Comparison of ENCODE assay signal across 1 cellular context in the genomic region with DNA sequence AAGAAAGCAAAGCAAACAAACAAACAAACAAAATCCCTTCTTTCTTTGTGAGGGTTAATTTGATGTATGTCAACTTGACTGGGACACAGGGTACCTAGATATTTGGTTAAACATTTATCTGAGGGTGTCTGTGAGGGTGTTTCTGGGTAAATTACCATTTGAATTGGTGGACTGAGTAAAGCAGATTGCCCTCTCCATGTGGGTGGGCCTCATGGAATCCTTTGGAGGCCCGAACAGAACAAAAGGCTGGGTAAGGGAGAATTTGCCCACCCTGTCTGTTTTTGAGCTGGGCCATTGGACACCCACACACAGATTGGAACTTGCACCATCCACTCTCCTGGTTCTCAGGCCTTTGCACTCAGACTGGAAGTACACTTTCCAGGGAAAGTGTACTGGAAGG.
TF ChIP-seq lines count a peak whose summit lies in the region.

No MANE protein-coding gene starts in this region.

TF ChIP-seq in WTC11, 78 proteins besides CTCF, POLR2A, EP300 and RAD21 (continued from another document):
- TF ChIP-seq, protein P1, sequence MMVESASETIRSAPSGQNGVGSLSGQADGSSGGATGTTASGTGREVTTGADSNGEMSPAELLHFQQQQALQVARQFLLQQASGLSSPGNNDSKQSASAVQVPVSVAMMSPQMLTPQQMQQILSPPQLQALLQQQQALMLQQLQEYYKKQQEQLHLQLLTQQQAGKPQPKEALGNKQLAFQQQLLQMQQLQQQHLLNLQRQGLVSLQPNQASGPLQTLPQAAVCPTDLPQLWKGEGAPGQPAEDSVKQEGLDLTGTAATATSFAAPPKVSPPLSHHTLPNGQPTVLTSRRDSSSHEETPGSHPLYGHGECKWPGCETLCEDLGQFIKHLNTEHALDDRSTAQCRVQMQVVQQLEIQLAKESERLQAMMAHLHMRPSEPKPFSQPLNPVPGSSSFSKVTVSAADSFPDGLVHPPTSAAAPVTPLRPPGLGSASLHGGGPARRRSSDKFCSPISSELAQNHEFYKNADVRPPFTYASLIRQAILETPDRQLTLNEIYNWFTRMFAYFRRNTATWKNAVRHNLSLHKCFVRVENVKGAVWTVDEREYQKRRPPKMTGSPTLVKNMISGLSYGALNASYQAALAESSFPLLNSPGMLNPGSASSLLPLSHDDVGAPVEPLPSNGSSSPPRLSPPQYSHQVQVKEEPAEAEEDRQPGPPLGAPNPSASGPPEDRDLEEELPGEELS (CRISPR knock-in tag; IDR thresholded peaks at IDR 0.05) = no peak
- TF ChIP-seq, protein P2, sequence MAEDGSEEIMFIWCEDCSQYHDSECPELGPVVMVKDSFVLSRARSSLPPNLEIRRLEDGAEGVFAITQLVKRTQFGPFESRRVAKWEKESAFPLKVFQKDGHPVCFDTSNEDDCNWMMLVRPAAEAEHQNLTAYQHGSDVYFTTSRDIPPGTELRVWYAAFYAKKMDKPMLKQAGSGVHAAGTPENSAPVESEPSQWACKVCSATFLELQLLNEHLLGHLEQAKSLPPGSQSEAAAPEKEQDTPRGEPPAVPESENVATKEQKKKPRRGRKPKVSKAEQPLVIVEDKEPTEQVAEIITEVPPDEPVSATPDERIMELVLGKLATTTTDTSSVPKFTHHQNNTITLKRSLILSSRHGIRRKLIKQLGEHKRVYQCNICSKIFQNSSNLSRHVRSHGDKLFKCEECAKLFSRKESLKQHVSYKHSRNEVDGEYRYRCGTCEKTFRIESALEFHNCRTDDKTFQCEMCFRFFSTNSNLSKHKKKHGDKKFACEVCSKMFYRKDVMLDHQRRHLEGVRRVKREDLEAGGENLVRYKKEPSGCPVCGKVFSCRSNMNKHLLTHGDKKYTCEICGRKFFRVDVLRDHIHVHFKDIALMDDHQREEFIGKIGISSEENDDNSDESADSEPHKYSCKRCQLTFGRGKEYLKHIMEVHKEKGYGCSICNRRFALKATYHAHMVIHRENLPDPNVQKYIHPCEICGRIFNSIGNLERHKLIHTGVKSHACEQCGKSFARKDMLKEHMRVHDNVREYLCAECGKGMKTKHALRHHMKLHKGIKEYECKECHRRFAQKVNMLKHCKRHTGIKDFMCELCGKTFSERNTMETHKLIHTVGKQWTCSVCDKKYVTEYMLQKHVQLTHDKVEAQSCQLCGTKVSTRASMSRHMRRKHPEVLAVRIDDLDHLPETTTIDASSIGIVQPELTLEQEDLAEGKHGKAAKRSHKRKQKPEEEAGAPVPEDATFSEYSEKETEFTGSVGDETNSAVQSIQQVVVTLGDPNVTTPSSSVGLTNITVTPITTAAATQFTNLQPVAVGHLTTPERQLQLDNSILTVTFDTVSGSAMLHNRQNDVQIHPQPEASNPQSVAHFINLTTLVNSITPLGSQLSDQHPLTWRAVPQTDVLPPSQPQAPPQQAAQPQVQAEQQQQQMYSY (CRISPR knock-in tag; IDR thresholded peaks at IDR 0.05) = no peak
- TF ChIP-seq, protein P3, sequence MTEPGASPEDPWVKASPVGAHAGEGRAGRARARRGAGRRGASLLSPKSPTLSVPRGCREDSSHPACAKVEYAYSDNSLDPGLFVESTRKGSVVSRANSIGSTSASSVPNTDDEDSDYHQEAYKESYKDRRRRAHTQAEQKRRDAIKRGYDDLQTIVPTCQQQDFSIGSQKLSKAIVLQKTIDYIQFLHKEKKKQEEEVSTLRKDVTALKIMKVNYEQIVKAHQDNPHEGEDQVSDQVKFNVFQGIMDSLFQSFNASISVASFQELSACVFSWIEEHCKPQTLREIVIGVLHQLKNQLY (CRISPR knock-in tag; IDR thresholded peaks at IDR 0.05) = no peak
- no peak for TF ChIP-seq CREM (CRISPR knock-in tag; IDR thresholded peaks at IDR 0.05)
- TF ChIP-seq, protein P4, sequence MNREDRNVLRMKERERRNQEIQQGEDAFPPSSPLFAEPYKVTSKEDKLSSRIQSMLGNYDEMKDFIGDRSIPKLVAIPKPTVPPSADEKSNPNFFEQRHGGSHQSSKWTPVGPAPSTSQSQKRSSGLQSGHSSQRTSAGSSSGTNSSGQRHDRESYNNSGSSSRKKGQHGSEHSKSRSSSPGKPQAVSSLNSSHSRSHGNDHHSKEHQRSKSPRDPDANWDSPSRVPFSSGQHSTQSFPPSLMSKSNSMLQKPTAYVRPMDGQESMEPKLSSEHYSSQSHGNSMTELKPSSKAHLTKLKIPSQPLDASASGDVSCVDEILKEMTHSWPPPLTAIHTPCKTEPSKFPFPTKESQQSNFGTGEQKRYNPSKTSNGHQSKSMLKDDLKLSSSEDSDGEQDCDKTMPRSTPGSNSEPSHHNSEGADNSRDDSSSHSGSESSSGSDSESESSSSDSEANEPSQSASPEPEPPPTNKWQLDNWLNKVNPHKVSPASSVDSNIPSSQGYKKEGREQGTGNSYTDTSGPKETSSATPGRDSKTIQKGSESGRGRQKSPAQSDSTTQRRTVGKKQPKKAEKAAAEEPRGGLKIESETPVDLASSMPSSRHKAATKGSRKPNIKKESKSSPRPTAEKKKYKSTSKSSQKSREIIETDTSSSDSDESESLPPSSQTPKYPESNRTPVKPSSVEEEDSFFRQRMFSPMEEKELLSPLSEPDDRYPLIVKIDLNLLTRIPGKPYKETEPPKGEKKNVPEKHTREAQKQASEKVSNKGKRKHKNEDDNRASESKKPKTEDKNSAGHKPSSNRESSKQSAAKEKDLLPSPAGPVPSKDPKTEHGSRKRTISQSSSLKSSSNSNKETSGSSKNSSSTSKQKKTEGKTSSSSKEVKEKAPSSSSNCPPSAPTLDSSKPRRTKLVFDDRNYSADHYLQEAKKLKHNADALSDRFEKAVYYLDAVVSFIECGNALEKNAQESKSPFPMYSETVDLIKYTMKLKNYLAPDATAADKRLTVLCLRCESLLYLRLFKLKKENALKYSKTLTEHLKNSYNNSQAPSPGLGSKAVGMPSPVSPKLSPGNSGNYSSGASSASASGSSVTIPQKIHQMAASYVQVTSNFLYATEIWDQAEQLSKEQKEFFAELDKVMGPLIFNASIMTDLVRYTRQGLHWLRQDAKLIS (CRISPR knock-in tag; IDR thresholded peaks at IDR 0.05; ENCODE audit: borderline replicate concordance) = no peak
- TF ChIP-seq, protein P5, sequence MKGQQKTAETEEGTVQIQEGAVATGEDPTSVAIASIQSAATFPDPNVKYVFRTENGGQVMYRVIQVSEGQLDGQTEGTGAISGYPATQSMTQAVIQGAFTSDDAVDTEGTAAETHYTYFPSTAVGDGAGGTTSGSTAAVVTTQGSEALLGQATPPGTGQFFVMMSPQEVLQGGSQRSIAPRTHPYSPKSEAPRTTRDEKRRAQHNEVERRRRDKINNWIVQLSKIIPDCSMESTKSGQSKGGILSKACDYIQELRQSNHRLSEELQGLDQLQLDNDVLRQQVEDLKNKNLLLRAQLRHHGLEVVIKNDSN (CRISPR knock-in tag; IDR thresholded peaks at IDR 0.05) = no peak
- no peak for TF ChIP-seq SMAD4 (CRISPR knock-in tag; IDR thresholded peaks at IDR 0.05)
- TF ChIP-seq SP1 (CRISPR knock-in tag; conservative IDR thresholded peaks at IDR 0.05) = no peak
- TF ChIP-seq TCF7 (CRISPR knock-in tag; IDR thresholded peaks at IDR 0.05; ENCODE audit: low read depth) = no peak
- no peak for TF ChIP-seq ZNF121 (CRISPR knock-in tag; IDR thresholded peaks at IDR 0.05)
- TF ChIP-seq ZNF317 (CRISPR knock-in tag; IDR thresholded peaks at IDR 0.05; ENCODE audit: borderline replicate concordance, low read depth) = no peak
- no peak for TF ChIP-seq ELF4 (CRISPR knock-in tag; IDR thresholded peaks at IDR 0.05; ENCODE audit: low read depth)
